Comparison of ENCODE assay signal across 2 cellular contexts in genomic region chr22:37017356-37017755, GRCh38.
TF ChIP-seq lines count a peak whose summit lies in the region.

No MANE protein-coding gene starts in this region.

TF ChIP-seq in GM23338, 12 proteins besides CTCF, POLR2A, EP300 and RAD21 (continued from another document):
- no peak for TF ChIP-seq ZNF462 (CRISPR knock-in tag; IDR thresholded peaks at IDR 0.05)
- no peak for TF ChIP-seq JUNB (IDR thresholded peaks at IDR 0.05; ENCODE audit: unreplicated experiment)
- no peak for TF ChIP-seq REST (IDR thresholded peaks at IDR 0.05; ENCODE audit: unreplicated experiment)
- no peak for TF ChIP-seq STAT1 (IDR thresholded peaks at IDR 0.05; ENCODE audit: unreplicated experiment)
- no peak for TF ChIP-seq ZNF114 (CRISPR knock-in tag; IDR thresholded peaks at IDR 0.05)

TF ChIP-seq in liver, 16 proteins besides CTCF, POLR2A, EP300 and RAD21 (continued from another document):
- no peak for TF ChIP-seq ATF3 (IDR thresholded peaks at IDR 0.05)
- TF ChIP-seq FOXA2 (IDR thresholded peaks at IDR 0.05) = no peak
- TF ChIP-seq ZBTB33 (IDR thresholded peaks at IDR 0.05) = no peak
- TF ChIP-seq NR2F2 (IDR thresholded peaks at IDR 0.05) = no peak
- peak; percentile 82 for TF ChIP-seq YY1 (IDR thresholded peaks at IDR 0.05)
- no peak for TF ChIP-seq HNF4G (IDR thresholded peaks at IDR 0.05)
- TF ChIP-seq HNF4A (conservative IDR thresholded peaks at IDR 0.05) = peak; percentile 61 to 81
- TF ChIP-seq JUND (IDR thresholded peaks at IDR 0.05) = no peak
- no peak for TF ChIP-seq SP1 (IDR thresholded peaks at IDR 0.05)
- TF ChIP-seq TAF1 (conservative IDR thresholded peaks at IDR 0.05) = no peak
- no peak for TF ChIP-seq EGR1 (IDR thresholded peaks at IDR 0.05; ENCODE audit: low read depth in 2 of 2)
